Comparison of ENCODE assay signal across 7 cellular contexts in genomic region chr1:230310381-230311163, GRCh38.
DNase-seq lines count a peak whose midpoint lies in the region; ATAC-seq and TF ChIP-seq lines count a peak whose summit lies in the region.

No MANE protein-coding gene starts in this region.

- H3K4me3 ChIP-seq in esophagus squamous epithelium: no peak overlapping the region

- H3K4me1 Mint-ChIP-seq in activated T-cell treated with anti-CD3 and anti-CD28 coated beads, Interleukin-2, amount 50 U/mL, for 24 hours (ENCODE audit: low read depth): peaks cover 12% of the 10 kb centered on the region
- peaks cover 5% of the 10 kb centered on the region in 2 donors for H3K4me1 Mint-ChIP-seq in natural killer cell treated with Interleukin-12 subunit alpha and Interleukin-12 subunit beta and Interleukin-15 and Interleukin-18, amount 100 ng/mL, for 72 hours (ENCODE audit: low read depth in 2 of 2)

- no peak overlapping the region for H3K4me3 Mint-ChIP-seq in activated T-cell treated with anti-CD3 and anti-CD28 coated beads, Interleukin-2, amount 50 U/mL, for 24 hours
- H3K4me3 Mint-ChIP-seq in natural killer cell treated with Interleukin-12 subunit alpha and Interleukin-12 subunit beta and Interleukin-15 and Interleukin-18, amount 100 ng/mL, for 72 hours: no peak overlapping the region

- 21 to 35% methylated on average over 12 to 14 of the region's 14 CpGs for WGBS in esophagus squamous epithelium, 2 donors

- no peaks in the 10 kb centered on the region for H3K9me3 Mint-ChIP-seq in activated T-cell treated with anti-CD3 and anti-CD28 coated beads, Interleukin-2, amount 50 U/mL, for 24 hours
- H3K9me3 Mint-ChIP-seq in natural killer cell treated with Interleukin-12 subunit alpha and Interleukin-12 subunit beta and Interleukin-15 and Interleukin-18, amount 100 ng/mL, for 72 hours: no peaks in the 10 kb centered on the region

- peak; percentile 91 for TF ChIP-seq CTCF in GM12873 (IDR thresholded peaks at IDR 0.05; ENCODE audit: insufficient read depth, low read depth, low read length, missing control alignments)
- peak; percentile 82 to 96 (median 90) for TF ChIP-seq CTCF in esophagus squamous epithelium (IDR thresholded peaks at IDR 0.05)

- intact Hi-C loops in esophagus squamous epithelium (cut with DNase I): loop anchor here (10.0 kb wide), 1 partner anchor 646 kb away; no protein-coding TSS in a partner anchor

- no peaks in the 10 kb centered on the region for H3K36me3 Mint-ChIP-seq in activated T-cell treated with anti-CD3 and anti-CD28 coated beads, Interleukin-2, amount 50 U/mL, for 24 hours (ENCODE audit: low read depth)
- no peaks in the 10 kb centered on the region for H3K36me3 Mint-ChIP-seq in natural killer cell treated with Interleukin-12 subunit alpha and Interleukin-12 subunit beta and Interleukin-15 and Interleukin-18, amount 100 ng/mL, for 72 hours

- peaks cover 0 to 11% (median 0%) of the 10 kb centered on the region in 4 donors for H3K27me3 ChIP-seq in esophagus squamous epithelium

- H3K27ac ChIP-seq in esophagus squamous epithelium: no peak overlapping the region

- H3K9me3 ChIP-seq in esophagus squamous epithelium: no peaks in the 10 kb centered on the region

- no peak overlapping the region for H3K27ac Mint-ChIP-seq in activated T-cell treated with anti-CD3 and anti-CD28 coated beads, Interleukin-2, amount 50 U/mL, for 24 hours
- H3K27ac Mint-ChIP-seq in natural killer cell treated with Interleukin-12 subunit alpha and Interleukin-12 subunit beta and Interleukin-15 and Interleukin-18, amount 100 ng/mL, for 72 hours: no peak overlapping the region

- H3K4me1 ChIP-seq in esophagus squamous epithelium: peaks cover 3 to 20% (median 10%) of the 10 kb centered on the region in 3 donors

- ATAC-seq in natural killer cell treated with Interleukin-12 subunit alpha and Interleukin-12 subunit beta and Interleukin-15 and Interleukin-18, amount 100 ng/mL, for 72 hours: peak; percentile 65 to 80
- peak; percentile 38 for ATAC-seq in stimulated activated naive CD8-positive, alpha-beta T cell treated with anti-CD3 and anti-CD28 coated beads, Interleukin-15, Interleukin-2, amounts not matched to agents 100 U/mL and 50 U/mL, for 24 hours

- no peak for TF ChIP-seq POLR2A in esophagus squamous epithelium (IDR thresholded peaks at IDR 0.05)

- DNase-seq in HUDEP-2 (lab: John Stamatoyannopoulos, UW; ENCODE audit: unreplicated experiment in 76 of 76): peak in 60 of 76 experiments; percentile 6 to 65 (median 42)
- peak; percentile 89 for DNase-seq in OCI-M1 (lab: John Stamatoyannopoulos, UW)
- DNase-seq in activated T-cell treated with anti-CD3 and anti-CD28 coated beads, Interleukin-2, amount 50 U/mL, for 24 hours: peak; percentile 77
- DNase-seq in esophagus squamous epithelium (lab: John Stamatoyannopoulos, UW): no peak
- peak; percentile 66 for DNase-seq in natural killer cell treated with Interleukin-12 subunit alpha and Interleukin-12 subunit beta and Interleukin-15 and Interleukin-18, amount 100 ng/mL, for 72 hours (ENCODE audit: low spot score)
- DNase-seq in stimulated activated naive CD8-positive, alpha-beta T cell treated with anti-CD3 and anti-CD28 coated beads, Interleukin-15, Interleukin-2, amounts not matched to agents 100 U/mL and 50 U/mL, for 24 hours: peak; percentile 72

- peaks cover 4% of the 10 kb centered on the region for H3K27me3 Mint-ChIP-seq in activated T-cell treated with anti-CD3 and anti-CD28 coated beads, Interleukin-2, amount 50 U/mL, for 24 hours
- H3K27me3 Mint-ChIP-seq in natural killer cell treated with Interleukin-12 subunit alpha and Interleukin-12 subunit beta and Interleukin-15 and Interleukin-18, amount 100 ng/mL, for 72 hours: peaks cover 8% of the 10 kb centered on the region in 2 donors

- H3K36me3 ChIP-seq in esophagus squamous epithelium: no peaks in the 10 kb centered on the region
